ENCODE assay signal across 22 cellular contexts in the genomic region with DNA sequence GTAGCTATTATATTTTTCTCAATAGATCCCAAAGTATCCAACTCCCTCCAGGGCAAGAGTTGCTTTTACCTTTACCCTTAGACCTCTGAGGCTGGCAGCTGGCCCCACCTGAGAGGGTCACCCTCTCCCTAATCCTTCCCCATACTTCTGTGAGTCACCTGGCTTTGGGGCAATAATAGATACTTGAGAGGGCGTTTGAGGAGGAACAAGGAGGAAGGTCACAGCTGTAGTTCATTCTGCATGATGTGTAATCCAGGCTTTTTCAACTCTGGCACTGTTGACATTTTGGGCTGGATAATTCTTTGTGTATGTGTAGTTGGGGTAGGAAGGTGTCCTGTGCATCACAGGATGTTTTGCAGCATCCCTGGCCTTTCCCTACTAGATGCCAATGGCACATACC. TPM values are rescaled to one million over a fixed set of nuclear protein-coding genes. Genes with fewer than 3 reads are reported as not detected.
DNase-seq lines count a peak whose midpoint lies in the region; ATAC-seq, FAIRE-seq and TF ChIP-seq lines count a peak whose summit lies in the region.
"Had no signal": no experiment of that assay in that cellular context is flagged by ENCODE, and none has a peak within 500 bp of the region (broad histone marks: within the 10 kb centered on the region; RNA-seq: fewer than 3 reads in every experiment).

No MANE protein-coding gene starts in this region.

- H4K8ac ChIP-seq in mesenchymal stem cell (ENCODE audit: low read length) = peak overlapping the region; percentile 42

- no peaks in the 10 kb centered on the region for H3K27me3 ChIP-seq in PC-3 (ENCODE audit: low read length)
- H3K27me3 ChIP-seq in mesenchymal stem cell (ENCODE audit: control insufficient read depth in 1 of 2, insufficient read depth in 1 of 2, low read length in 2 of 2) = no peaks in the 10 kb centered on the region
- no peaks in the 10 kb centered on the region for H3K27me3 ChIP-seq in Karpas-422 (ENCODE audit: low read length)
- H3K27me3 ChIP-seq: SJCRH30 had no signal

- BruUV-seq in PC-3 (replicated peaks; lab: Mats Ljungman, UMichigan) = no TSS peak

- H3K4ac ChIP-seq in mesenchymal stem cell (ENCODE audit: low read depth in 1 of 2, low read length in 2 of 2) = no peak overlapping the region

- 15% methylated on average over 1 of the region's 1 CpG for WGBS in A549 (ENCODE audit: missing lambda C conversion rate)
- 52% methylated on average over 1 of the region's 1 CpG for WGBS in mesenchymal stem cell

- peak overlapping the region in 1 of 2 experiments; percentile 32; a peak in 1 of 6 replicates for H3K27ac ChIP-seq in A549
- H3K27ac ChIP-seq in PC-3 (ENCODE audit: low read length) = no peak overlapping the region
- H3K27ac ChIP-seq in epithelial cell of prostate = peak overlapping the region; percentile 15
- H3K27ac ChIP-seq in mesenchymal stem cell (ENCODE audit: low read length, poor library complexity, severe bottlenecking) = no peak overlapping the region
- H3K27ac ChIP-seq in Karpas-422 (ENCODE audit: low read length) = no peak overlapping the region
- H3K27ac ChIP-seq: SJCRH30 had no signal

- H3K79me2 ChIP-seq in PC-3 (ENCODE audit: low read length) (peaks cover 23% of the 10 kb centered on the region), Karpas-422 (ENCODE audit: low read length) (no peaks in the 10 kb centered on the region)

- H4K20me1 ChIP-seq in PC-3 (ENCODE audit: low read length) (no peaks in the 10 kb centered on the region), Karpas-422 (ENCODE audit: insufficient read depth, low read depth, low read length) (no peaks in the 10 kb centered on the region)

- no peaks in the 10 kb centered on the region for H3F3A ChIP-seq in PC-3 (ENCODE audit: low read length, unreplicated experiment)

- peaks cover 16% of the 10 kb centered on the region for H3K79me1 ChIP-seq in mesenchymal stem cell (replicated peaks; ENCODE audit: low read length, poor library complexity, severe bottlenecking)

- TF ChIP-seq CTCF in A549 (IDR thresholded peaks at IDR 0.05) = no peak
- TF ChIP-seq CTCF in PC-3 (conservative IDR thresholded peaks at IDR 0.05; ENCODE audit: low read depth, low read length) = no peak

- H3K4me1 ChIP-seq in A549 = peaks cover 69% of the 10 kb centered on the region
- H3K4me1 ChIP-seq in PC-3 (ENCODE audit: insufficient read depth, low read length) = peaks cover 55% of the 10 kb centered on the region
- H3K4me1 ChIP-seq in mesenchymal stem cell (ENCODE audit: control insufficient read depth, insufficient read depth, low read depth, low read length) = peaks cover 16% of the 10 kb centered on the region
- H3K4me1 ChIP-seq in Karpas-422 (ENCODE audit: low read length) = peaks cover 20% of the 10 kb centered on the region

- no peak overlapping the region for H2AFZ ChIP-seq in PC-3 (ENCODE audit: low read length)
- no peak overlapping the region for H2AFZ ChIP-seq in mesenchymal stem cell (ENCODE audit: low read depth, low read length)
- no peak overlapping the region for H2AFZ ChIP-seq in Karpas-422 (ENCODE audit: low read length)

- no peak overlapping the region for H2BK12ac ChIP-seq in mesenchymal stem cell (ENCODE audit: low read length in 2 of 2)

- H2BK15ac ChIP-seq in mesenchymal stem cell (ENCODE audit: low read depth, poor library complexity, severe bottlenecking) = no peak overlapping the region

- CTCF ChIA-PET in A549 (lab: Yijun Ruan, JAX) (interaction anchor here (1.1 to 7.5 kb wide), 4 partner anchors 9 to 179 kb away, joined by 3 to 42 read pairs (median 4); a partner anchor contains a TSS), PC-3 (lab: Charles Lee) (no interaction called here)

- H3K23ac ChIP-seq in mesenchymal stem cell (ENCODE audit: low read length in 2 of 2) = no peak overlapping the region

- H3K4me2 ChIP-seq in A549 = peak overlapping the region; percentile 36
- H3K4me2 ChIP-seq in PC-3 (ENCODE audit: low read length) = peak overlapping the region; percentile 27; the same call in 1 of the 2 replicates
- no peak overlapping the region for H3K4me2 ChIP-seq in mesenchymal stem cell (ENCODE audit: low read length, poor library complexity, severe bottlenecking)
- H3K4me2 ChIP-seq in Karpas-422 (ENCODE audit: low read depth, low read length, poor library complexity, severe bottlenecking) = no peak overlapping the region

- no peak overlapping the region for H2BK5ac ChIP-seq in mesenchymal stem cell (ENCODE audit: low read depth, low read length, poor library complexity, severe bottlenecking)

- H3K9ac ChIP-seq in PC-3 (ENCODE audit: low read length) = no peak overlapping the region
- H3K9ac ChIP-seq in mesenchymal stem cell (ENCODE audit: low read length) = no peak overlapping the region
- no peak overlapping the region for H3K9ac ChIP-seq in Karpas-422 (ENCODE audit: low read length)

- no peak overlapping the region for H4K91ac ChIP-seq in mesenchymal stem cell (ENCODE audit: low read length)

- POLR2A ChIA-PET in A549 (lab: Yijun Ruan, JAX) = no interaction called here
- POLR2A ChIA-PET in PC-3 (lab: Charles Lee; ENCODE audit: unreplicated experiment) = no interaction called here

- H2BK120ac ChIP-seq in mesenchymal stem cell (ENCODE audit: low read depth, low read length) = no peak overlapping the region

- no peak for TF ChIP-seq EP300 in A549 (IDR thresholded peaks at IDR 0.05)

- ATAC-seq in A549 = no peak
- peak; percentile 2 for ATAC-seq in PC-3
- no peak for ATAC-seq in GM18505 (IDR thresholded peaks at IDR 0.05; ENCODE audit: unreplicated experiment)
- ATAC-seq in HG03108 (IDR thresholded peaks at IDR 0.05; ENCODE audit: unreplicated experiment) = no peak

- no peaks in the 10 kb centered on the region for H3K9me3 ChIP-seq in A549
- no peaks in the 10 kb centered on the region for H3K9me3 ChIP-seq in PC-3 (ENCODE audit: low read length)
- H3K9me3 ChIP-seq in mesenchymal stem cell (ENCODE audit: control insufficient read depth, low read length) = no peaks in the 10 kb centered on the region
- H3K9me3 ChIP-seq in Karpas-422 (ENCODE audit: low read length) = no peaks in the 10 kb centered on the region
- H3K9me3 ChIP-seq: SJCRH30 had no signal

- TF ChIP-seq POLR2A in A549 (IDR thresholded peaks at IDR 0.05; ENCODE audit: low read length) = no peak
- TF ChIP-seq POLR2A in GM18505 (IDR thresholded peaks at IDR 0.05; ENCODE audit: borderline replicate concordance, extremely low read depth, insufficient read depth, insufficient read length) = no peak

- TF ChIP-seq RAD21 in A549 (conservative IDR thresholded peaks at IDR 0.05 in 1 of 2, IDR thresholded peaks at IDR 0.05 in 1 of 2) = no peak

- H3K9me2 ChIP-seq in PC-3 (replicated peaks; ENCODE audit: low read length) (no peaks in the 10 kb centered on the region), Karpas-422 (replicated peaks; ENCODE audit: insufficient read depth, low read length) (no peaks in the 10 kb centered on the region)

- no peaks in the 10 kb centered on the region for H3K36me3 ChIP-seq in PC-3 (ENCODE audit: low read depth, low read length)
- H3K36me3 ChIP-seq in mesenchymal stem cell (ENCODE audit: control insufficient read depth in 1 of 2, insufficient read depth in 2 of 2, low read depth in 1 of 2, low read length in 2 of 2) = peaks cover 0 to 11% of the 10 kb centered on the region in 2 experiments
- H3K36me3 ChIP-seq in Karpas-422 (ENCODE audit: insufficient read depth, low read length) = no peaks in the 10 kb centered on the region
- H3K36me3 ChIP-seq: SJCRH30 had no signal

- DNase-seq in A549 (ENCODE audit: low read depth in 1 of 2, low spot score in 1 of 2) (no peak), PC-3 (peak; percentile 63), epithelial cell of prostate (ENCODE audit: low read depth, low spot score) (no peak), mesenchymal stem cell (no peak), Karpas-422 (no peak), OCI-M2 (lab: John Stamatoyannopoulos, UW; ENCODE audit: unreplicated experiment) (no peak)
- DNase-seq: activated CD4-positive, alpha-beta T cell treated with anti-CD3 and anti-CD28 coated beads, Interleukin-2, amount 10 ng/mL, durations not matched to agents 7 days and 5 days; activated naive CD4-positive, alpha-beta T cell; activated T-cell treated with anti-CD3 and anti-CD28 coated beads for 4 hours; amygdala; CD4-positive, alpha-beta memory T cell; effector CD8-positive, alpha-beta T cell; NCI-H1092 treated with DMSO at 0.1 percent for 48 hours; NCI-H2081 treated with DMSO at 0.1 percent for 48 hours; NCI-H524; SJCRH30 had no signal

- H3K14ac ChIP-seq in mesenchymal stem cell (ENCODE audit: low read length in 2 of 2) = no peak overlapping the region

- FAIRE-seq in A549 (lab: Jason Lieb, UNC) = no peak
- FAIRE-seq: frontal cortex, GM12892, keratinocyte, urothelium cell line had no signal

- H3K4me3 ChIP-seq in A549 (no peak overlapping the region), PC-3 (ENCODE audit: low read length) (no peak overlapping the region), mesenchymal stem cell (ENCODE audit: insufficient read depth in 1 of 2, low read depth in 1 of 2, low read length in 2 of 2) (no peak overlapping the region), Karpas-422 (ENCODE audit: low read length) (no peak overlapping the region)
- H3K4me3 ChIP-seq: SJCRH30 had no signal

- no peak overlapping the region for H2AK5ac ChIP-seq in mesenchymal stem cell (ENCODE audit: low read length, severe bottlenecking)

- no peak overlapping the region for H3K18ac ChIP-seq in mesenchymal stem cell (ENCODE audit: low read depth in 1 of 2, low read length in 2 of 2)

- intact Hi-C loops in PC-3 (cut with micrococcal nuclease) = loop anchor here (2.0 kb wide), 1 partner anchor 77 kb away; no protein-coding TSS in a partner anchor

RNA-seq across cellular contexts. Expression of a gene that starts 3.4 kb away (rescaled TPM):
- polyA plus RNA-seq in A549 (2011; rRNA removed) (71.3 and 85.4 TPM in 2 replicates), A549 (2017; fragmentation: RNase III; extraction: RNeasy Plus Mini Kit Qiagen cat#74134 plus additional on column Dnase treatment) (65.2 to 76.5 TPM (median 68.5 TPM) in 3 replicates)
- 50.1 and 63.7 TPM in 2 replicates for polyA plus RNA-seq in A549 (2012; cell fraction: cytosol; rRNA removed)
- polyA plus RNA-seq in A549 (2012; cell fraction: nucleus; rRNA removed) = 23.7 and 31.3 TPM in 2 replicates
- polyA minus RNA-seq in A549 (2011; rRNA and poly(A)+ RNA removed) = 29.5 and 36.9 TPM in 2 replicates
- total RNA-seq in PC-3 (2014; rRNA removed) = 27.6 and 33.9 TPM in 2 replicates
- 66.7 TPM for polyA plus RNA-seq in mesenchymal stem cell (2013, experiment 1 of 2)
- 67.2 TPM for polyA plus RNA-seq in mesenchymal stem cell (2013, experiment 2 of 2)
- not detected in 2 replicates for total RNA-seq in Karpas-422 (2014; rRNA removed; shearing (Covaris generic); ENCODE audit: low replicate concordance)

RNA-seq across cellular contexts. Expression of a gene that starts 32.6 kb away (rescaled TPM):
- polyA plus RNA-seq in A549 (2011; rRNA removed) (57.5 and 84.0 TPM in 2 replicates), A549 (2017; fragmentation: RNase III; extraction: RNeasy Plus Mini Kit Qiagen cat#74134 plus additional on column Dnase treatment) (91.3 to 94.6 TPM (median 91.4 TPM) in 3 replicates)
- 22.8 and 32.3 TPM in 2 replicates for polyA plus RNA-seq in A549 (2012; cell fraction: cytosol; rRNA removed)
- 12.7 and 39.8 TPM in 2 replicates for polyA plus RNA-seq in A549 (2012; cell fraction: nucleus; rRNA removed)
- 59.7 and 63.3 TPM in 2 replicates for polyA minus RNA-seq in A549 (2011; rRNA and poly(A)+ RNA removed)
- total RNA-seq in PC-3 (2014; rRNA removed) = 65.8 and 82.0 TPM in 2 replicates
- 53.6 TPM for polyA plus RNA-seq in mesenchymal stem cell (2013, experiment 1 of 2)
- polyA plus RNA-seq in mesenchymal stem cell (2013, experiment 2 of 2) = 55.1 TPM
- total RNA-seq in Karpas-422 (2014; rRNA removed; shearing (Covaris generic); ENCODE audit: low replicate concordance) = 60.2 TPM in 2 replicates

Comparison
In these comparisons a context has a peak if more than half of its experiments do, and no peak if none do; other contexts are left out.
1. H3K4me2 ChIP-seq: peak in A549 (single experiment) and PC-3 (single experiment); none in mesenchymal stem cell (single experiment) and Karpas-422 (single experiment).
2. RNA of a gene that starts 3.4 kb away (total RNA-seq): 27.6 to 33.9 TPM in PC-3; not detected in Karpas-422; every median in the first group is over 10 times any median in the second.